1 cellular context compared by ENCODE assay signal in the genomic region with DNA sequence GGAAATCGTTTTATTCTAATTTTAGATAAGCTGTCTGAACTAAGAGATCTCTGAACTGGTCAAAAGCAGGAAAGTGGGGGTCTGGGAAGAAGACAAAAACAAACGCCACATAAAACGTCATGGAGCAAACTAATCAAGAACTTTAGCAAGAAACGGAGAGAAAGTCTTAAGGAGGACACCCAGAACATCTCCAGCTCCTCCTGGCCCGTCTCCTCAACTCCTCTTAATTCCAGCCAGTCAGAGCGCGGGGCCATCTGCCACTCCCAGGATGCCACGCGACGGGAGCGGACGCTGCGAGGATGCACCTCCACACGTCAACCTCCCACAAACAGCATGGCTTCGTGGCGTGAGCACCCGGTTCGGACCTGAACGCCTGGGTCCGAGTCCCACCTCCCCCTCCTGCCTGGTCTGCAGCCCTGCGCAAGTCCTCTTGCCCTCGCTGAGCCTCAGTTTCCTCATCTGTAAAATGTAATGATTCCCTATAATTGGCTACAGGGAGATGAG.
TF ChIP-seq lines count a peak whose summit lies in the region.

No MANE protein-coding gene starts in this region.

TF ChIP-seq in HepG2, 621 proteins besides CTCF, POLR2A, EP300 and RAD21 (continues in another document):
- no peak for TF ChIP-seq FOXP1 (IDR thresholded peaks at IDR 0.05)
- TF ChIP-seq FOXP1 (CRISPR knock-in tag; IDR thresholded peaks at IDR 0.05): no peak
- no peak for TF ChIP-seq ZNF407 (CRISPR knock-in tag; IDR thresholded peaks at IDR 0.05; ENCODE audit: not compliant biosample characterization)
- TF ChIP-seq SMAD3 (CRISPR knock-in tag; IDR thresholded peaks at IDR 0.05): peak; percentile 12; the same call in 1 of the 2 replicates
- TF ChIP-seq, protein P1, sequence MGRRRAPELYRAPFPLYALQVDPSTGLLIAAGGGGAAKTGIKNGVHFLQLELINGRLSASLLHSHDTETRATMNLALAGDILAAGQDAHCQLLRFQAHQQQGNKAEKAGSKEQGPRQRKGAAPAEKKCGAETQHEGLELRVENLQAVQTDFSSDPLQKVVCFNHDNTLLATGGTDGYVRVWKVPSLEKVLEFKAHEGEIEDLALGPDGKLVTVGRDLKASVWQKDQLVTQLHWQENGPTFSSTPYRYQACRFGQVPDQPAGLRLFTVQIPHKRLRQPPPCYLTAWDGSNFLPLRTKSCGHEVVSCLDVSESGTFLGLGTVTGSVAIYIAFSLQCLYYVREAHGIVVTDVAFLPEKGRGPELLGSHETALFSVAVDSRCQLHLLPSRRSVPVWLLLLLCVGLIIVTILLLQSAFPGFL (CRISPR knock-in tag; IDR thresholded peaks at IDR 0.05): no peak
- TF ChIP-seq PHF20 (CRISPR knock-in tag; IDR thresholded peaks at IDR 0.05): peak; percentile 51; the same call in 1 of the 2 replicates
- TF ChIP-seq FOXA3 (CRISPR knock-in tag; IDR thresholded peaks at IDR 0.05): peak; percentile 34; the same call in 1 of the 2 replicates
- 0 out of 2 replicates have a peak, but pooled peaks have one; percentile 50 for TF ChIP-seq IRX3 (CRISPR knock-in tag; IDR thresholded peaks at IDR 0.05; ENCODE audit: borderline replicate concordance, low read depth)
- TF ChIP-seq ZFP41 (CRISPR knock-in tag; IDR thresholded peaks at IDR 0.05; ENCODE audit: borderline replicate concordance): no peak
- peak; percentile 51; the same call in 1 of the 2 replicates for TF ChIP-seq ATF5 (CRISPR knock-in tag; IDR thresholded peaks at IDR 0.05; ENCODE audit: low read depth)
- no peak for TF ChIP-seq MAFF (IDR thresholded peaks at IDR 0.05; ENCODE audit: low read depth, low read length)
- peak; percentile 80 for TF ChIP-seq ZNF446 (CRISPR knock-in tag; IDR thresholded peaks at IDR 0.05)
- peak; percentile 94 for TF ChIP-seq MXD4 (CRISPR knock-in tag; IDR thresholded peaks at IDR 0.05)
- TF ChIP-seq ZZZ3 (CRISPR knock-in tag; IDR thresholded peaks at IDR 0.05; ENCODE audit: borderline replicate concordance): no peak
- 0 out of 2 replicates have a peak, but pooled peaks have one; percentile 5 for TF ChIP-seq MEF2D (CRISPR knock-in tag; IDR thresholded peaks at IDR 0.05)
- no peak for TF ChIP-seq ZSCAN5A (CRISPR knock-in tag; IDR thresholded peaks at IDR 0.05; ENCODE audit: borderline replicate concordance)
- TF ChIP-seq ZMYM4 (CRISPR knock-in tag; IDR thresholded peaks at IDR 0.05): peak; percentile 37; the same call in 1 of the 2 replicates
- TF ChIP-seq ZNF709 (CRISPR knock-in tag; IDR thresholded peaks at IDR 0.05): peak; percentile 69; the same call in 1 of the 2 replicates
- TF ChIP-seq PAXIP1 (CRISPR knock-in tag; conservative IDR thresholded peaks at IDR 0.05): 0 out of 2 replicates have a peak, but pooled peaks have one; percentile 34
- no peak for TF ChIP-seq EHMT2 (IDR thresholded peaks at IDR 0.05; ENCODE audit: borderline replicate concordance, low read depth, low read length)
- no peak for TF ChIP-seq LCORL (IDR thresholded peaks at IDR 0.05)
- peak; percentile 60 for TF ChIP-seq LCORL (CRISPR knock-in tag; IDR thresholded peaks at IDR 0.05)
- TF ChIP-seq ZNF333 (CRISPR knock-in tag; IDR thresholded peaks at IDR 0.05; ENCODE audit: borderline replicate concordance): 0 out of 2 replicates have a peak, but pooled peaks have one; percentile 19
- peak; percentile 31; the same call in 1 of the 2 replicates for TF ChIP-seq ESRRA (CRISPR knock-in tag; IDR thresholded peaks at IDR 0.05; ENCODE audit: low read depth)
- no peak; the same call in 1 of the 2 replicates for TF ChIP-seq ZKSCAN1 (IDR thresholded peaks at IDR 0.05; ENCODE audit: low read length)
- peak; percentile 69 for TF ChIP-seq HDAC2 (CRISPR knock-in tag; IDR thresholded peaks at IDR 0.05)
- TF ChIP-seq, protein P2, sequence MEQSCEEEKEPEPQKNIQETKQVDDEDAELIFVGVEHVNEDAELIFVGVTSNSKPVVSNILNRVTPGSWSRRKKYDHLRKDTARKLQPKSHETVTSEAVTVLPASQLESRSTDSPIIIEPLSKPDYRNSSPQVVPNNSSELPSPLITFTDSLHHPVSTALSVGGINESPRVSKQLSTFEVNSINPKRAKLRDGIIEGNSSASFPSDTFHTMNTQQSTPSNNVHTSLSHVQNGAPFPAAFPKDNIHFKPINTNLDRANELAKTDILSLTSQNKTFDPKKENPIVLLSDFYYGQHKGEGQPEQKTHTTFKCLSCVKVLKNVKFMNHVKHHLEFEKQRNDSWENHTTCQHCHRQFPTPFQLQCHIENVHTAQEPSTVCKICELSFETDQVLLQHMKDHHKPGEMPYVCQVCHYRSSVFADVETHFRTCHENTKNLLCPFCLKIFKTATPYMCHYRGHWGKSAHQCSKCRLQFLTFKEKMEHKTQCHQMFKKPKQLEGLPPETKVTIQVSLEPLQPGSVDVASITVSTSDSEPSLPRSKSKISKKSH (CRISPR knock-in tag; IDR thresholded peaks at IDR 0.05; ENCODE audit: borderline replicate concordance): peak; percentile 18; the same call in 1 of the 2 replicates
- peak; percentile 89; the same call in 1 of the 2 replicates for TF ChIP-seq ZHX1 (CRISPR knock-in tag; IDR thresholded peaks at IDR 0.05; ENCODE audit: low read depth)
- peak; percentile 55 for TF ChIP-seq HDAC1 (CRISPR knock-in tag; IDR thresholded peaks at IDR 0.05)
- no peak for TF ChIP-seq ZBTB42 (CRISPR knock-in tag; IDR thresholded peaks at IDR 0.05)
- no peak; the same call in 1 of the 2 replicates for TF ChIP-seq ARHGAP35 (CRISPR knock-in tag; IDR thresholded peaks at IDR 0.05; ENCODE audit: borderline replicate concordance)
- no peak for TF ChIP-seq KLF12 (CRISPR knock-in tag; IDR thresholded peaks at IDR 0.05; ENCODE audit: borderline replicate concordance)
- TF ChIP-seq ZNF563 (CRISPR knock-in tag; IDR thresholded peaks at IDR 0.05): peak; percentile 55; the same call in 1 of the 2 replicates
- TF ChIP-seq TBP (CRISPR knock-in tag; IDR thresholded peaks at IDR 0.05): no peak
- TF ChIP-seq ZFP90 (CRISPR knock-in tag; IDR thresholded peaks at IDR 0.05; ENCODE audit: borderline replicate concordance): no peak
- TF ChIP-seq, protein P3, sequence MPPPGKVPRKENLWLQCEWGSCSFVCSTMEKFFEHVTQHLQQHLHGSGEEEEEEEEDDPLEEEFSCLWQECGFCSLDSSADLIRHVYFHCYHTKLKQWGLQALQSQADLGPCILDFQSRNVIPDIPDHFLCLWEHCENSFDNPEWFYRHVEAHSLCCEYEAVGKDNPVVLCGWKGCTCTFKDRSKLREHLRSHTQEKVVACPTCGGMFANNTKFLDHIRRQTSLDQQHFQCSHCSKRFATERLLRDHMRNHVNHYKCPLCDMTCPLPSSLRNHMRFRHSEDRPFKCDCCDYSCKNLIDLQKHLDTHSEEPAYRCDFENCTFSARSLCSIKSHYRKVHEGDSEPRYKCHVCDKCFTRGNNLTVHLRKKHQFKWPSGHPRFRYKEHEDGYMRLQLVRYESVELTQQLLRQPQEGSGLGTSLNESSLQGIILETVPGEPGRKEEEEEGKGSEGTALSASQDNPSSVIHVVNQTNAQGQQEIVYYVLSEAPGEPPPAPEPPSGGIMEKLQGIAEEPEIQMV (CRISPR knock-in tag; IDR thresholded peaks at IDR 0.05; ENCODE audit: low read depth): peak; percentile 99
